Comparison of ENCODE assay signal across 1 cellular context in genomic region chr10:14878266-14879054, GRCh38.
TF ChIP-seq lines count a peak whose summit lies in the region.

Gene SUV39H2, plus strand, starts transcription at chr10:14878866. Its CDS starts 23 bp downstream, at chr10:14878889.

TF ChIP-seq in A549, 52 proteins besides CTCF, POLR2A, EP300 and RAD21 (continued from another document):
- TF ChIP-seq HOXB5 (CRISPR knock-in tag; IDR thresholded peaks at IDR 0.05) (peak; percentile 65), HDAC2 (IDR thresholded peaks at IDR 0.05) (no peak), NR3C1 (IDR thresholded peaks at IDR 0.05) (no peak), ZNF302 (CRISPR knock-in tag; IDR thresholded peaks at IDR 0.05) (no peak), FOSL2 (IDR thresholded peaks at IDR 0.05) (no peak), FOSL2 (CRISPR knock-in tag; IDR thresholded peaks at IDR 0.05) (no peak), ATOH8 (CRISPR knock-in tag; IDR thresholded peaks at IDR 0.05; ENCODE audit: low read depth) (0 out of 2 replicates have a peak, but pooled peaks have one; percentile 14), REST (IDR thresholded peaks at IDR 0.05) (peak; percentile 48), E2F6 (IDR thresholded peaks at IDR 0.05; ENCODE audit: borderline replicate concordance, low read depth) (peak; percentile 79)
